Comparison of ENCODE assay signal across 8 cellular contexts in the genomic region with DNA sequence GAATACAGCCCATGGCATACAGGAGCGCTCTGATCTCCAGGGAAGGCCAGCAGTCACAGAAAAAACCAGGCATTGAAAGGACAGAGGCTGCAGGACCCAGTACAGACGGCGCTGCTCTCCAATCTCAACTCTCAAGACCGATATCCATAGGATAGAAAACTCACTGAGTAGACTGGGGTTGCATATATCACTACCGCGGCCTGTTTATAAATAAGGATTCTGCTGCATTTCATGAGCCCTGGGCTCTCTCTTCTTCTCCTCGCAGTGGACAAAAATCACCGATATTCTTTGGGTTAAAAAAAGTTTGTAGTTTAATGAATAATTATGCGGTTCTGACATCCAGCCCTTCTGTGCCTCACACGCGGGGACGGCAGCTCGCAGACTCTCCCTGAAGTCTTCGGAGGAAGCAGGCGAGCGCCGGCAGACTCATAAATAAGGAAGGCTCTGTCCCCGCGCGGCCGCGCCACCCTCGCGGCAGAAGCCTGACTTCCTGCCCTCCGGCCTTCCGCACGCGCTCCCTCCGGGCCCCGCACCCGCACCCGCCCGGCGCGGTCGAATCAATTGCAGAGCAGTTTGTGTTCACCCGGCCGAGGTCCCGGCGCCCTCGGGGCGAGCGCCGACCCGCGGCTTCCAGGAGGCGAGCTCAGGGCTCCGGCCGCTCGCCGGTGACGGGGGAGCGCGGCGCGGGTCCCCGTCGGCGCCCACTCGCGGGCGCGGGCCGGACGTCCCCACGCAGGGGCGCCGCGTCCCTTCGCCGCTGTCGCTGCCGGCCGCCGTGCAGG. TPM values are rescaled to one million over a fixed set of nuclear protein-coding genes. Genes with fewer than 3 reads are reported as not detected.
DNase-seq lines count a peak whose midpoint lies in the region; ATAC-seq, FAIRE-seq and TF ChIP-seq lines count a peak whose summit lies in the region.

A gene with protein sequence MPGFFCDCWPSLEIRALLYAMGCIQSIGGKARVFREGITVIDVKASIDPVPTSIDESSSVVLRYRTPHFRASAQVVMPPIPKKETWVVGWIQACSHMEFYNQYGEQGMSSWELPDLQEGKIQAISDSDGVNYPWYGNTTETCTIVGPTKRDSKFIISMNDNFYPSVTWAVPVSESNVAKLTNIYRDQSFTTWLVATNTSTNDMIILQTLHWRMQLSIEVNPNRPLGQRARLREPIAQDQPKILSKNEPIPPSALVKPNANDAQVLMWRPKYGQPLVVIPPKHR (minus strand): TSS at position 404 of the 782 bp plus-strand sequence. CDS start 331 bp downstream, at position 73.

- no peaks in the 10 kb centered on the region for H3K9me2 ChIP-seq in OCI-LY1 (ENCODE audit: low read depth, low read length)

- no peak within 1 kb of the TSS for H2AFZ ChIP-seq in OCI-LY1 (ENCODE audit: low read length)
- H2AFZ ChIP-seq in astrocyte (ENCODE audit: low read depth, low read length): no peak within 1 kb of the TSS

- H3K4me3 ChIP-seq in OCI-LY1 (ENCODE audit: low read depth, low read length, poor library complexity, severe bottlenecking): peak within 1 kb of the TSS; percentile 65
- peak within 1 kb of the TSS; percentile 10 for H3K4me3 ChIP-seq in astrocyte (ENCODE audit: insufficient read depth, low read depth, low read length)

- ATAC-seq in stimulated activated effector memory CD8-positive, alpha-beta T cell treated with anti-CD3 and anti-CD28 coated beads, Interleukin-12 subunit alpha, Interleukin-12 subunit beta, amount 100 ng/mL, for 72 hours: peak; percentile 22
- ATAC-seq in GM18519 (IDR thresholded peaks at IDR 0.05; ENCODE audit: low FRiP score, unreplicated experiment): no peak

- DNase-seq in GM18507 (ENCODE audit: extremely low spot score, insufficient read length, low read depth) (no peak), astrocyte (ENCODE audit: low read depth) (no peak), immature natural killer cell (peak; percentile 61 to 63 (median 61)), NCI-H446 treated with DMSO at 0.1 percent for 48 hours (lab: John Stamatoyannopoulos, UW) (no peak), SW480 (ENCODE audit: low spot score) (no peak)
- DNase-seq in stimulated activated effector memory CD8-positive, alpha-beta T cell treated with anti-CD3 and anti-CD28 coated beads, Interleukin-12 subunit alpha, Interleukin-12 subunit beta, amount 100 ng/mL, for 72 hours (ENCODE audit: low spot score in 2 of 2): peak in 1 of 2 donors; percentile 77

- FAIRE-seq in GM18507 (lab: Jason Lieb, UNC) (peak; percentile 5), astrocyte (lab: Jason Lieb, UNC) (no peak)

- no peaks in the 10 kb centered on the region for H3K9me3 ChIP-seq in OCI-LY1 (ENCODE audit: low read length)
- no peaks in the 10 kb centered on the region for H3K9me3 ChIP-seq in astrocyte (ENCODE audit: insufficient read depth, low read depth, low read length)

- H3K79me2 ChIP-seq in OCI-LY1 (ENCODE audit: insufficient read depth, low read length): 0 out of 2 replicates have a peak, but pooled peaks cover 5% of the 10 kb centered on the region
- H3K79me2 ChIP-seq in astrocyte (ENCODE audit: insufficient read depth, low read length): no peaks in the 10 kb centered on the region

- H4K20me1 ChIP-seq in OCI-LY1 (ENCODE audit: insufficient read depth, low read length) (no peaks in the 10 kb centered on the region), astrocyte (ENCODE audit: insufficient read depth, low read length) (no peaks in the 10 kb centered on the region)

- H3K4me2 ChIP-seq in OCI-LY1 (ENCODE audit: low read length): peak within 1 kb of the TSS; percentile 53
- H3K4me2 ChIP-seq in astrocyte (ENCODE audit: low read length): peak within 1 kb of the TSS; percentile 77

- H3K36me3 ChIP-seq in OCI-LY1 (ENCODE audit: insufficient read depth, low read length) (no peaks in the 10 kb centered on the region), astrocyte (ENCODE audit: insufficient read depth, low read length) (no peaks in the 10 kb centered on the region)

- H3K4me1 ChIP-seq in OCI-LY1 (ENCODE audit: insufficient read depth, low read length, severe bottlenecking) (peaks cover 50% of the 10 kb centered on the region), astrocyte (ENCODE audit: insufficient read depth, low read length) (no peaks in the 10 kb centered on the region)

- no peaks in the 10 kb centered on the region; the same call in 1 of the 2 replicates for H3F3A ChIP-seq in OCI-LY1 (ENCODE audit: insufficient read depth, low read length)

- TF ChIP-seq CTCF in OCI-LY1 (IDR thresholded peaks at IDR 0.05; ENCODE audit: low read length): no peak; the same call in 1 of the 2 replicates
- TF ChIP-seq CTCF in astrocyte (IDR thresholded peaks at IDR 0.05; ENCODE audit: insufficient read depth, low read depth, low read length): no peak

- peak within 1 kb of the TSS; percentile 64 for H3K27ac ChIP-seq in OCI-LY1 (ENCODE audit: low read depth, low read length, poor library complexity, severe bottlenecking)
- H3K27ac ChIP-seq in astrocyte (ENCODE audit: low read depth, low read length): no peak within 1 kb of the TSS

- H3K27ac Mint-ChIP-seq in astrocyte (ENCODE audit: unreplicated experiment): no peak within 1 kb of the TSS
- peak within 1 kb of the TSS; percentile 88 to 99 (median 96) for H3K27ac Mint-ChIP-seq in immature natural killer cell
- peak within 1 kb of the TSS; percentile 97 for H3K27ac Mint-ChIP-seq in stimulated activated effector memory CD8-positive, alpha-beta T cell treated with anti-CD3 and anti-CD28 coated beads, Interleukin-12 subunit alpha, Interleukin-12 subunit beta, amount 100 ng/mL, for 72 hours

- H3K9me3 Mint-ChIP-seq in astrocyte (ENCODE audit: unreplicated experiment) (no peaks in the 10 kb centered on the region), immature natural killer cell (no peaks in the 10 kb centered on the region)
- no peaks in the 10 kb centered on the region for H3K9me3 Mint-ChIP-seq in stimulated activated effector memory CD8-positive, alpha-beta T cell treated with anti-CD3 and anti-CD28 coated beads, Interleukin-12 subunit alpha, Interleukin-12 subunit beta, amount 100 ng/mL, for 72 hours

- no peaks in the 10 kb centered on the region; the same call in 1 of the 2 replicates for H3K27me3 ChIP-seq in OCI-LY1 (ENCODE audit: insufficient read depth, low read length)
- H3K27me3 ChIP-seq in astrocyte (ENCODE audit: insufficient read depth, low read length): peaks cover 23% of the 10 kb centered on the region

- H3K36me3 Mint-ChIP-seq in astrocyte (ENCODE audit: low read depth, unreplicated experiment): peaks cover 4% of the 10 kb centered on the region
- H3K36me3 Mint-ChIP-seq in immature natural killer cell: peaks cover 0 to 5% (median 4%) of the 10 kb centered on the region in 3 donors
- peaks cover 51% of the 10 kb centered on the region for H3K36me3 Mint-ChIP-seq in stimulated activated effector memory CD8-positive, alpha-beta T cell treated with anti-CD3 and anti-CD28 coated beads, Interleukin-12 subunit alpha, Interleukin-12 subunit beta, amount 100 ng/mL, for 72 hours

- peaks cover 50% of the 10 kb centered on the region for H3K27me3 Mint-ChIP-seq in astrocyte (ENCODE audit: low read depth, unreplicated experiment)
- peaks cover 0 to 16% (median 3%) of the 10 kb centered on the region in 3 donors for H3K27me3 Mint-ChIP-seq in immature natural killer cell (ENCODE audit: low read depth in 3 of 3)

- H3K4me1 Mint-ChIP-seq in astrocyte (ENCODE audit: low read depth, unreplicated experiment) (peaks cover 2% of the 10 kb centered on the region), immature natural killer cell (peaks cover 45 to 49% of the 10 kb centered on the region in 2 donors)
- peaks cover 36% of the 10 kb centered on the region for H3K4me1 Mint-ChIP-seq in stimulated activated effector memory CD8-positive, alpha-beta T cell treated with anti-CD3 and anti-CD28 coated beads, Interleukin-12 subunit alpha, Interleukin-12 subunit beta, amount 100 ng/mL, for 72 hours

- H3K9ac ChIP-seq in OCI-LY1 (ENCODE audit: low read length) (peak within 1 kb of the TSS; percentile 69), astrocyte (ENCODE audit: low read length) (no peak within 1 kb of the TSS)

- H3K4me3 Mint-ChIP-seq in astrocyte (ENCODE audit: unreplicated experiment) (peak within 1 kb of the TSS; percentile 31), immature natural killer cell (peak within 1 kb of the TSS; percentile 91 to 100 (median 100))
- H3K4me3 Mint-ChIP-seq in stimulated activated effector memory CD8-positive, alpha-beta T cell treated with anti-CD3 and anti-CD28 coated beads, Interleukin-12 subunit alpha, Interleukin-12 subunit beta, amount 100 ng/mL, for 72 hours: peak within 1 kb of the TSS; percentile 98

RNA-seq across cellular contexts. Expression of the gene that starts here (rescaled TPM):
- total RNA-seq in astrocyte: 0.73 and 1.1 TPM in 2 replicates
- polyA plus RNA-seq in immature natural killer cell: 10 to 100 TPM in 1 of 3 donors, 1 to 10 TPM in 2; 5.0 to 20.8 (median 7.5) TPM

Comparison
In these comparisons a context has a peak if more than half of its experiments do, and no peak if none do; other contexts are left out.
1. DNase-seq: peak in immature natural killer cell (3 of 3); none in GM18507 (single experiment), astrocyte (single experiment), NCI-H446 treated with DMSO at 0.1 percent for 48 hours (single experiment) and SW480 (single experiment).
2. H3K4me3 Mint-ChIP-seq: peak in every context shown above with its lines; median percentile 100 in immature natural killer cell; 98 in stimulated activated effector memory CD8-positive, alpha-beta T cell treated with anti-CD3 and anti-CD28 coated beads, Interleukin-12 subunit alpha, Interleukin-12 subunit beta, amount 100 ng/mL, for 72 hours; 31 in astrocyte.